Comparison of ENCODE assay signal across 8 cellular contexts in genomic region chr9:104780796-104781395, GRCh38. TPM values are rescaled to one million over a fixed set of nuclear protein-coding genes. Genes with fewer than 3 reads are reported as not detected.
DNase-seq lines count a peak whose midpoint lies in the region; ATAC-seq and FAIRE-seq lines count a peak whose summit lies in the region.

No MANE protein-coding gene starts in this region.

- peak; percentile 54 for FAIRE-seq in RCC 7860 (lab: Jason Lieb, UNC)

- DNase-seq in DMS 273 (lab: John Stamatoyannopoulos, UW; ENCODE audit: unreplicated experiment) (peak; percentile 48), DMS 273 treated with DMSO at 0.1 percent for 48 hours (lab: John Stamatoyannopoulos, UW) (no peak), RCC 7860 (ENCODE audit: low spot score) (peak; percentile 14), foreskin melanocyte (peak; percentile 25), mucosa of gallbladder (ENCODE audit: low spot score) (no peak)
- no peak for DNase-seq in activated T-cell treated with anti-CD3 and anti-CD28 coated beads, Interleukin-2, amount 50 U/mL, for 48 hours
- no peak for DNase-seq in activated effector memory CD4-positive, alpha-beta T cell treated with Interleukin-2 at 50 U/mL for 16 hours

- ATAC-seq in HG02938 (IDR thresholded peaks at IDR 0.05; ENCODE audit: unreplicated experiment), result peak; percentile 47

RNA-seq across cellular contexts. Expression of gene NIPSNAP3B, which starts 17.0 kb away (rescaled TPM):
- total RNA-seq in mucosa of gallbladder, result 2.8 TPM

RNA-seq across cellular contexts. Expression of gene NIPSNAP3A, which starts 33.4 kb away (rescaled TPM):
- 19.5 TPM for total RNA-seq in mucosa of gallbladder

Comparison
In these comparisons a context has a peak if more than half of its experiments do, and no peak if none do; other contexts are left out.
1. DNase-seq: peak in DMS 273 (single experiment), RCC 7860 (single experiment) and foreskin melanocyte (single experiment); none in DMS 273 treated with DMSO at 0.1 percent for 48 hours (single experiment), activated T-cell treated with anti-CD3 and anti-CD28 coated beads, Interleukin-2, amount 50 U/mL, for 48 hours (0 of 2), activated effector memory CD4-positive, alpha-beta T cell treated with Interleukin-2 at 50 U/mL for 16 hours (single experiment) and mucosa of gallbladder (single experiment).